Comparison of ENCODE assay signal across 8 cellular contexts in the genomic region with DNA sequence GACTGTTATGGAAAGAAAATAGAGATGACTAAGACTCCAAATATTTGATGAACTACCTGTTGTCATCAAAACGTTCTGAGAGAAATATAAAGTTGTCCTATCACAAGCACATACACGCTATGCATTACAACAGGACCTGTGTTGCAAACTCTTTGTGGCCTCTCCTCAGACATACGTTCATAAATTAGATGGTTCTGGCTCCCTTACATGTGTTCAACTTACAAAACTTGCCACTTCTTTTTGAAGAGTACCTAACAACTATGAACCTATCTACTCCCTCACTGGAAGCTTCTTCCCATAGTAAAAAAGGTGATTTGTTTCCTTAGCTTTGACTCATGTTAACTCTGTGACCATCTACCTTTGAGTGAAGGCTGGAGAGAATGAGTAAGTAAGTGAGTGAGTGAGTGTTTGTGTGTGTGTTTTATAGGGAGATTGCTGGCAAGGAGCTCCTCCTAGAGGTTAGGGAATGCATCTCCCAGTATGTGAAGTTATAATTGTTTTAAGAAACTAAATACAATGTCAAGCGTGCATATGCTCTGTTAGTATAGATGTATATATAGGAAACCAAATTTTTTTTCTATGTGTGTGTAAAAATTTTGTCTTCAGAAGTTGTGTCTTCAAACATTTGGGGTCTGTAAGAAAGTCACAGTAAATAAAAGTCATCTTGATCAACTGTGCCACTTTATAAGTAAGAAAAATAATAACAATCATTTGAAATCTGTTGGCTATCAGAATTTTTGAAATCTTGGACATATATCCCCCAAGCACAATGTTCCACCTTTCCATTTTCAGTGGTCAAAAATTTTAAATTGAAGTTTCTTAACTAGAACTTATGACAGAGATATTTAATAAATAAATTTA.
DNase-seq lines count a peak whose midpoint lies in the region; ATAC-seq and TF ChIP-seq lines count a peak whose summit lies in the region.

No MANE protein-coding gene starts in this region.

- peaks cover 5% of the 10 kb centered on the region for H3K27me3 Mint-ChIP-seq in activated T-cell treated with anti-CD3 and anti-CD28 coated beads, Interleukin-2, amount 50 U/mL, for 72 hours (ENCODE audit: low read depth)

- no peak overlapping the region for H3K4me3 Mint-ChIP-seq in activated T-cell treated with anti-CD3 and anti-CD28 coated beads, Interleukin-2, amount 50 U/mL, for 72 hours

- dilution Hi-C loops in mammary epithelial cell (cut with HindIII; ENCODE audit: low sequenced_read_pairs): no loop called here

- H2AFZ ChIP-seq in mammary epithelial cell (ENCODE audit: low read depth, low read length): no peak overlapping the region

- intact Hi-C loops in mammary epithelial cell (cut with micrococcal nuclease) (loop anchor here (1.0 to 5.0 kb wide), 8 partner anchors 459 to 1552 kb away; a partner anchor contains a TSS), vagina (cut with DNase I) (no loop called here)

- no peak overlapping the region for H3K4me3 ChIP-seq in mammary epithelial cell (replicated peaks in 1 of 3; ENCODE audit: insufficient read depth in 1 of 3, low read depth in 2 of 3, low read length in 3 of 3)
- H3K4me3 ChIP-seq in vagina: no peak overlapping the region

- CTCF ChIA-PET in mammary epithelial cell (lab: Charles Lee; ENCODE audit: low non-redundant PET): interaction anchor here (0.6 to 1.0 kb wide), 4 partner anchors 15 to 335 kb away, joined by 3 to 6 read pairs (median 6); no protein-coding TSS in a partner anchor

- H3K79me2 ChIP-seq in mammary epithelial cell (ENCODE audit: insufficient read depth, low read length): no peaks in the 10 kb centered on the region

- no peaks in the 10 kb centered on the region for H3K36me3 Mint-ChIP-seq in activated T-cell treated with anti-CD3 and anti-CD28 coated beads, Interleukin-2, amount 50 U/mL, for 72 hours (ENCODE audit: insufficient read depth in 2 of 2)

- no peak overlapping the region for H3K4me2 ChIP-seq in mammary epithelial cell (ENCODE audit: insufficient read depth, low read depth, low read length)

- H3K27ac ChIP-seq in mammary epithelial cell (ENCODE audit: insufficient read depth, low read depth, low read length): no peak overlapping the region
- H3K27ac ChIP-seq in vagina: no peak overlapping the region

- no peak overlapping the region for H3K9ac ChIP-seq in mammary epithelial cell (ENCODE audit: insufficient read depth, low read length)

- no peak overlapping the region for H3K27ac Mint-ChIP-seq in activated T-cell treated with anti-CD3 and anti-CD28 coated beads, Interleukin-2, amount 50 U/mL, for 72 hours

- no peaks in the 10 kb centered on the region for H3K4me1 Mint-ChIP-seq in activated T-cell treated with anti-CD3 and anti-CD28 coated beads, Interleukin-2, amount 50 U/mL, for 72 hours (ENCODE audit: low read depth)

- DNase-seq in activated T-cell treated with anti-CD3 and anti-CD28 coated beads, Interleukin-2, amount 50 U/mL, for 72 hours: peak; percentile 12 to 22
- DNase-seq in activated T-cell treated with anti-CD3 and anti-CD28 coated beads, Interleukin-2, amount 50 U/mL, for 1 hour: no peak
- DNase-seq in NCI-H69 (lab: John Stamatoyannopoulos, UW) (peak; percentile 77), mammary epithelial cell (peak; percentile 89), left lobe of liver (ENCODE audit: low spot score) (no peak), vagina (ENCODE audit: extremely low spot score in 2 of 2) (no peak)
- no peak for DNase-seq in activated CD4-positive, CD25-positive, alpha-beta regulatory T cell (lab: John Stamatoyannopoulos, UW)

- no peaks in the 10 kb centered on the region for H3K4me1 ChIP-seq in mammary epithelial cell (ENCODE audit: insufficient read depth, low read length)
- no peaks in the 10 kb centered on the region for H3K4me1 ChIP-seq in vagina

- TF ChIP-seq POLR2A in vagina (IDR thresholded peaks at IDR 0.05): no peak

- H3K9me3 ChIP-seq in mammary epithelial cell (replicated peaks; ENCODE audit: insufficient read depth, low read length): no peaks in the 10 kb centered on the region
- no peaks in the 10 kb centered on the region for H3K9me3 ChIP-seq in vagina

- no TSS peak for BruUV-seq in mammary epithelial cell (replicated peaks; lab: Mats Ljungman, UMichigan)

- H3K9me3 Mint-ChIP-seq in activated T-cell treated with anti-CD3 and anti-CD28 coated beads, Interleukin-2, amount 50 U/mL, for 72 hours: no peaks in the 10 kb centered on the region

- H3K36me3 ChIP-seq in mammary epithelial cell (ENCODE audit: insufficient read depth, low read length) (no peaks in the 10 kb centered on the region), vagina (no peaks in the 10 kb centered on the region)

- TF ChIP-seq CTCF in mammary epithelial cell (conservative IDR thresholded peaks at IDR 0.05 in 1 of 2, IDR thresholded peaks at IDR 0.05 in 1 of 2; ENCODE audit: extremely low read depth in 1 of 2, insufficient read depth in 1 of 2, low read depth in 1 of 2, low read length in 2 of 2) (peak; percentile 85 to 86), vagina (IDR thresholded peaks at IDR 0.05) (peak in 2 of 3 experiments; percentile 39 to 48)

- no peaks in the 10 kb centered on the region for H4K20me1 ChIP-seq in mammary epithelial cell (ENCODE audit: insufficient read depth, low read length)

- peak; percentile 85 to 93 for ATAC-seq in activated T-cell treated with anti-CD3 and anti-CD28 coated beads, Interleukin-2, amount 50 U/mL, for 72 hours (replicated peaks in 1 of 2)
- peak; percentile 73 for ATAC-seq in HG02884 (IDR thresholded peaks at IDR 0.05; ENCODE audit: unreplicated experiment)
- ATAC-seq in left lobe of liver: peak; percentile 92

- in situ Hi-C loops in mammary epithelial cell (cut with MboI; ENCODE audit: low sequenced_read_pairs in 2 of 2): loop anchor here (10.0 kb wide), 1 partner anchor 1547 kb away; a partner anchor contains a TSS

- 47% methylated on average over 4 of the region's 4 CpGs for WGBS in mammary epithelial cell (ENCODE audit: low coverage, missing lambda C conversion rate)

- H3K27me3 ChIP-seq in mammary epithelial cell (ENCODE audit: insufficient read depth, low read length) (no peaks in the 10 kb centered on the region), vagina (no peaks in the 10 kb centered on the region)

Comparison
In these comparisons a context has a peak if more than half of its experiments do, and no peak if none do; other contexts are left out.
1. DNase-seq: peak in activated T-cell treated with anti-CD3 and anti-CD28 coated beads, Interleukin-2, amount 50 U/mL, for 72 hours (2 of 2), NCI-H69 (single experiment) and mammary epithelial cell (single experiment); none in activated T-cell treated with anti-CD3 and anti-CD28 coated beads, Interleukin-2, amount 50 U/mL, for 1 hour (single experiment), left lobe of liver (single experiment), vagina (0 of 2) and activated CD4-positive, CD25-positive, alpha-beta regulatory T cell (0 of 4).
2. Peak in every context shown above with its lines, with median percentiles within 50 percentile points of each other: ATAC-seq.